11 cellular contexts compared by ENCODE assay signal in genomic region chr16:29641561-29641960, GRCh38. TPM values are rescaled to one million over a fixed set of nuclear protein-coding genes. Genes with fewer than 3 reads are reported as not detected.
DNase-seq lines count a peak whose midpoint lies in the region; ATAC-seq, FAIRE-seq and TF ChIP-seq lines count a peak whose summit lies in the region.
"Had no signal": no experiment of that assay in that cellular context is flagged by ENCODE, and none has a peak within 500 bp of the region (broad histone marks: within the 10 kb centered on the region; RNA-seq: fewer than 3 reads in every experiment).

No MANE protein-coding gene starts in this region.

- no peaks in the 10 kb centered on the region for H3K27me3 Mint-ChIP-seq in T-cell

- peak overlapping the region in 1 of 3 donors; percentile 75 for H3K4me3 Mint-ChIP-seq in T-cell

- intact Hi-C loops in left colon (cut with DNase I, micrococcal nuclease) (no loop called here), Right ventricle myocardium inferior (cut with DNase I) (no loop called here)

- peak; percentile 9 for DNase-seq in AG20443 (ENCODE audit: low spot score)
- peak; percentile 66 for DNase-seq in GM12865 (ENCODE audit: low read depth)
- peak in 1 of 34 experiments; percentile 6 for DNase-seq in T-cell
- no peak for DNase-seq in left colon
- DNase-seq in H54 (ENCODE audit: insufficient read length, low spot score) = no peak
- DNase-seq in NCI-H1417 treated with DMSO at 0.1 percent for 48 hours (lab: John Stamatoyannopoulos, UW) = no peak
- DNase-seq in Right ventricle myocardium inferior (ENCODE audit: missing footprints) = no peak
- DNase-seq: activated CD4-positive, CD25-positive, alpha-beta regulatory T cell treated with anti-CD3 and anti-CD28 coated beads, Interleukin-2, amount 50 U/mL, for 72 hours; cerebellar nuclear complex; NCI-H446 had no signal

- no peak for TF ChIP-seq POLR2A in H54 (IDR thresholded peaks at IDR 0.05; ENCODE audit: low read depth, low read length)

- CTCF ChIA-PET in T-cell (lab: Charles Lee) = interaction anchor here in 1 of 2 donors (0.5 to 0.6 kb wide), 2 partner anchors 41 to 386 kb away, joined by 3 read pairs; no protein-coding TSS in a partner anchor

- H3K27ac Mint-ChIP-seq in T-cell = peak overlapping the region; percentile 34 to 65

- H3K36me3 Mint-ChIP-seq in T-cell = no peaks in the 10 kb centered on the region

- peak; percentile 20 for TF ChIP-seq CTCF in GM12865 (IDR thresholded peaks at IDR 0.05; ENCODE audit: insufficient read depth, low read depth, low read length, missing control alignments)

- POLR2A ChIA-PET in T-cell (lab: Charles Lee) = interaction anchor here (0.6 to 0.7 kb wide), 2 partner anchors 16 to 1055 kb away, joined by 11 to 14 read pairs; no protein-coding TSS in a partner anchor

- no peak overlapping the region for H3K4me3 ChIP-seq in GM12865 (ENCODE audit: low read depth, low read length)

- no peak for FAIRE-seq in H54 (lab: Jason Lieb, UNC)

- no peaks in the 10 kb centered on the region for H3K9me3 Mint-ChIP-seq in T-cell

- ATAC-seq in T-cell (replicated peaks in 1 of 4) (peak; percentile 33 to 72 (median 50)), left colon (peak; percentile 45), HG02571 (IDR thresholded peaks at IDR 0.05; ENCODE audit: unreplicated experiment) (no peak), Right ventricle myocardium inferior (no peak)

- H3K4me1 Mint-ChIP-seq in T-cell = peaks cover 22 to 33% (median 30%) of the 10 kb centered on the region in 3 donors

RNA-seq across cellular contexts. Expression of gene SPN, which starts 21.5 kb away (rescaled TPM):
- total RNA-seq in T-cell (100 to 1,000 TPM; 124 to 172 (median 161) TPM), left colon (1 to 10 TPM; 1.8 to 3.5 TPM), Right ventricle myocardium inferior (1.3 TPM)

RNA-seq across cellular contexts. Expression of gene QPRT, which starts 37.4 kb away (rescaled TPM):
- total RNA-seq in T-cell (1 to 10 TPM; 1.4 to 2.5 (median 2.1) TPM), left colon (10 to 100 TPM; 44.9 to 47.4 TPM), Right ventricle myocardium inferior (29.2 TPM)

Comparison
In these comparisons a context has a peak if more than half of its experiments do, and no peak if none do; other contexts are left out.
1. DNase-seq: peak in AG20443 (single experiment) and GM12865 (single experiment); none in left colon (0 of 2), H54 (single experiment), NCI-H1417 treated with DMSO at 0.1 percent for 48 hours (single experiment) and Right ventricle myocardium inferior (single experiment).
2. ATAC-seq: peak in T-cell (4 of 4) and left colon (single experiment); none in HG02571 (single experiment) and Right ventricle myocardium inferior (single experiment).
3. RNA of gene SPN, which starts 21.5 kb away (total RNA-seq): 124 to 172 TPM in T-cell; 1.8 to 3.5 TPM in left colon and 1.3 TPM in Right ventricle myocardium inferior (single experiment); every median in the first group is over 10 times any median in the second.